In genomic region chr15:42272768-42273098, GRCh38 we compare ENCODE assay signal across 8 cellular contexts. TPM values are rescaled to one million over a fixed set of nuclear protein-coding genes. Genes with fewer than 3 reads are reported as not detected.
A peak's percentile ranks its signal among the peaks of the same experiment; 100 is the strongest.
DNase-seq lines count a peak whose midpoint lies in the region; TF ChIP-seq lines count a peak whose summit lies in the region.

No MANE protein-coding gene starts in this region.

- peaks cover 28% of the 10 kb centered on the region for H3K4me1 ChIP-seq in HUES6 (ENCODE audit: control insufficient read depth, insufficient read depth, low read length)
- H3K4me1 ChIP-seq in breast epithelium, result peaks cover 0 to 27% of the 10 kb centered on the region in 2 donors
- H3K4me1 ChIP-seq in mononuclear cell (ENCODE audit: insufficient read depth, low read length), result peaks cover 27% of the 10 kb centered on the region

- intact Hi-C loops in breast epithelium (cut with DNase I; ENCODE audit: low total_unique reads), result no loop called here

- DNase-seq in breast epithelium (ENCODE audit: low spot score in 2 of 2) (no peak), COLO829 (ENCODE audit: low spot score) (no peak), COR-L47 (lab: John Stamatoyannopoulos, UW) (no peak), GM03348 (ENCODE audit: low spot score) (no peak), NCI-H526 (lab: John Stamatoyannopoulos, UW) (no peak)

- H3K27me3 ChIP-seq in HUES6 (ENCODE audit: control insufficient read depth, insufficient read depth, low read length) (no peaks in the 10 kb centered on the region), breast epithelium (no peaks in the 10 kb centered on the region), mononuclear cell (ENCODE audit: insufficient read depth, low read length) (no peaks in the 10 kb centered on the region)

- TF ChIP-seq CTCF in 22Rv1 (IDR thresholded peaks at IDR 0.05) (no peak), breast epithelium (IDR thresholded peaks at IDR 0.05) (no peak)

- peaks cover 18% of the 10 kb centered on the region for H3K36me3 ChIP-seq in HUES6 (ENCODE audit: control insufficient read depth, insufficient read depth, low read length)
- H3K36me3 ChIP-seq in breast epithelium, result no peaks in the 10 kb centered on the region

- H3K9ac ChIP-seq in HUES6 (ENCODE audit: low read length), result peak overlapping the region; percentile 95

- H3K27ac ChIP-seq in 22Rv1, result peak overlapping the region; percentile 97
- peak overlapping the region; percentile 79; the same call in 1 of the 2 replicates for H3K27ac ChIP-seq in HUES6 (ENCODE audit: low read depth, low read length)
- H3K27ac ChIP-seq in breast epithelium, result peak overlapping the region; percentile 99

- peak overlapping the region; percentile 89 for H3K4me3 ChIP-seq in HUES6 (ENCODE audit: low read depth, low read length)
- peak overlapping the region; percentile 77 to 82 (median 80) for H3K4me3 ChIP-seq in breast epithelium
- H3K4me3 ChIP-seq in mononuclear cell (ENCODE audit: low read length), result peak overlapping the region; percentile 65

- no peaks in the 10 kb centered on the region for H3K9me3 ChIP-seq in HUES6 (ENCODE audit: control insufficient read depth, insufficient read depth, low read depth, low read length)
- H3K9me3 ChIP-seq in breast epithelium, result no peaks in the 10 kb centered on the region
- no peaks in the 10 kb centered on the region for H3K9me3 ChIP-seq in mononuclear cell (ENCODE audit: low read depth, low read length)

- no peak for TF ChIP-seq POLR2A in breast epithelium (IDR thresholded peaks at IDR 0.05)

RNA-seq across cellular contexts. Expression of gene GANC, which starts 0.3 kb away (rescaled TPM):
- total RNA-seq in breast epithelium, result 10 to 100 TPM; 30.2 to 35.5 (median 34.5) TPM
- 21.4 TPM for total RNA-seq in mononuclear cell

RNA-seq across cellular contexts. Expression of gene TMEM87A, which starts 0.5 kb away (rescaled TPM):
- total RNA-seq in breast epithelium, result 100 to 1,000 TPM in 2 of 3 donors, 10 to 100 TPM in 1; 57.9 to 145 (median 102) TPM
- 78.3 TPM for total RNA-seq in mononuclear cell
